Comparison of ENCODE assay signal across 22 cellular contexts in the genomic region with DNA sequence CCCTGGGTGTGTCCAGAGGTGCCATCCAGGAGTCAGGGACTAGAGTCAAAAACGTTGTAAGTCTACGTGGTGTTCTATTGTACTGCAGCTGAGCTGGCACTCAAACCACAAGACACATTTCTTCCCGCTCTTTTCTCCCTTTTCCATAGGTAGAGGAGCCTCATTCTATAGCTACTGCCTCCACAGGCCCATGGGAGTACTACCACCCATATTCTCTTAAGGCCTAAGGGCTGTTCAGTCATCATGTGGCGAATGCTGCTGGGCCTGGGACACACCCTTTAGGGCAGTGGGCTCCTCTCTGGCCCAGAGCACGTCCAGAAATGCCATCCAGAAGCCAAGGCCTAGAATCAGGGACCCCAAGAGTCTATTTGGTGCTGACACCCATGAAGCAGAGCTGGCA.
"Had no signal": no experiment of that assay in that cellular context is flagged by ENCODE, and none has a peak within 500 bp of the region (broad histone marks: within the 10 kb centered on the region; RNA-seq: fewer than 3 reads in every experiment).

No MANE protein-coding gene starts in this region.

- DNase-seq: activated CD4-positive, alpha-beta T cell treated with anti-CD3 and anti-CD28 coated beads, Interleukin-2, amount 10 ng/mL, durations not matched to agents 7 days and 5 days; activated CD8-positive, alpha-beta T cell treated with anti-CD3 and anti-CD28 coated beads, Interleukin-2, amount 10 ng/mL, durations not matched to agents 7 days and 5 days; activated naive CD4-positive, alpha-beta T cell treated with Interleukin-2 at 50 U/mL for 16 hours; activated naive CD8-positive, alpha-beta T cell treated with anti-CD3 and anti-CD28 coated beads, Interleukin-2, amount 10 ng/mL, durations not matched to agents 7 days and 5 days; activated T-cell treated with anti-CD3 and anti-CD28 coated beads, Interleukin-2, amount 50 U/mL, for 24 hours; body of pancreas; dermis blood vessel endothelial cell; effector memory CD8-positive, alpha-beta T cell; islet precursor cell; left colon; nephron progenitor cell; stimulated activated CD4-positive, alpha-beta T cell treated with anti-CD3 and anti-CD28 coated beads, Interleukin-2, amount 100 ng/mL, for 24 hours; stimulated activated naive CD8-positive, alpha-beta T cell treated with anti-CD3 and anti-CD28 coated beads, Interleukin-15, Interleukin-2, amounts not matched to agents 100 U/mL and 50 U/mL, for 24 hours; substantia nigra had no signal

- H3K4me2 ChIP-seq: hepatocyte had no signal

- H3K27me3 Mint-ChIP-seq: activated CD4-positive, alpha-beta T cell treated with anti-CD3 and anti-CD28 coated beads, Interleukin-2, amount 10 ng/mL, durations not matched to agents 7 days and 5 days; activated naive CD8-positive, alpha-beta T cell treated with anti-CD3 and anti-CD28 coated beads, Interleukin-2, amount 10 ng/mL, durations not matched to agents 7 days and 5 days; activated T-cell treated with anti-CD3 and anti-CD28 coated beads, Interleukin-2, amount 50 U/mL, for 24 hours; effector memory CD8-positive, alpha-beta T cell had no signal

- H3K36me3 Mint-ChIP-seq: activated naive CD8-positive, alpha-beta T cell treated with anti-CD3 and anti-CD28 coated beads, Interleukin-2, amount 10 ng/mL, durations not matched to agents 7 days and 5 days; mesothelial cell of epicardium had no signal

- H2AFZ ChIP-seq: hepatocyte had no signal

- H3K79me2 ChIP-seq: hepatocyte had no signal

- H3K4me1 Mint-ChIP-seq: activated CD4-positive, alpha-beta T cell treated with anti-CD3 and anti-CD28 coated beads, Interleukin-2, amount 10 ng/mL, durations not matched to agents 7 days and 5 days; activated naive CD8-positive, alpha-beta T cell treated with anti-CD3 and anti-CD28 coated beads, Interleukin-2, amount 10 ng/mL, durations not matched to agents 7 days and 5 days; nephron progenitor cell had no signal

- H3K36me3 ChIP-seq: prostate gland, right atrium auricular region, tibial artery had no signal

- H3K9me3 Mint-ChIP-seq: activated CD4-positive, alpha-beta T cell treated with anti-CD3 and anti-CD28 coated beads, Interleukin-2, amount 10 ng/mL, durations not matched to agents 7 days and 5 days; nephron progenitor cell had no signal

- H3K4me1 ChIP-seq: body of pancreas, prostate gland, right atrium auricular region, tibial artery had no signal

- H3K4me3 ChIP-seq: body of pancreas, hepatocyte, lung, prostate gland, right atrium auricular region, tibial artery had no signal

- H3K4me3 Mint-ChIP-seq: activated CD4-positive, alpha-beta T cell treated with anti-CD3 and anti-CD28 coated beads, Interleukin-2, amount 10 ng/mL, durations not matched to agents 7 days and 5 days; activated CD8-positive, alpha-beta T cell treated with anti-CD3 and anti-CD28 coated beads, Interleukin-2, amount 10 ng/mL, durations not matched to agents 7 days and 5 days; activated naive CD8-positive, alpha-beta T cell treated with anti-CD3 and anti-CD28 coated beads, Interleukin-2, amount 10 ng/mL, durations not matched to agents 7 days and 5 days; activated T-cell treated with anti-CD3 and anti-CD28 coated beads, Interleukin-2, amount 50 U/mL, for 24 hours; effector memory CD8-positive, alpha-beta T cell; mesothelial cell of epicardium; nephron progenitor cell had no signal

- H3K9me3 ChIP-seq: body of pancreas, prostate gland had no signal

- ATAC-seq: activated CD4-positive, CD25-positive, alpha-beta regulatory T cell treated with anti-CD3 and anti-CD28 coated beads, Interleukin-2, amount 50 U/mL, for 24 hours; activated CD8-positive, alpha-beta T cell treated with anti-CD3 and anti-CD28 coated beads, Interleukin-2, amount 10 ng/mL, durations not matched to agents 7 days and 5 days; body of pancreas; effector memory CD8-positive, alpha-beta T cell; left colon; stimulated activated naive CD8-positive, alpha-beta T cell treated with anti-CD3 and anti-CD28 coated beads, Interleukin-15, Interleukin-2, amounts not matched to agents 100 U/mL and 50 U/mL, for 24 hours had no signal

- H3K27me3 ChIP-seq: body of pancreas, hepatocyte, right atrium auricular region, tibial artery had no signal

- H3K27ac Mint-ChIP-seq: activated CD4-positive, alpha-beta T cell treated with anti-CD3 and anti-CD28 coated beads, Interleukin-2, amount 10 ng/mL, durations not matched to agents 7 days and 5 days; activated CD8-positive, alpha-beta T cell treated with anti-CD3 and anti-CD28 coated beads, Interleukin-2, amount 10 ng/mL, durations not matched to agents 7 days and 5 days; activated naive CD8-positive, alpha-beta T cell treated with anti-CD3 and anti-CD28 coated beads, Interleukin-2, amount 10 ng/mL, durations not matched to agents 7 days and 5 days; activated T-cell treated with anti-CD3 and anti-CD28 coated beads, Interleukin-2, amount 50 U/mL, for 24 hours; activated T-helper 2 cell treated with anti-CD3 and anti-CD28 coated beads, Interferon-gamma antibody, Interleukin-2, Interleukin-4, amounts not matched to agents 10 μg/mL and 5 μg/mL and 100 μg/mL, durations not matched to agents 14 hours and 24 hours and 36 hours; effector memory CD8-positive, alpha-beta T cell; mesothelial cell of epicardium; nephron progenitor cell had no signal

- H3K27ac ChIP-seq: body of pancreas, hepatocyte, prostate gland, right atrium auricular region, tibial artery had no signal
